13 cellular contexts compared by ENCODE assay signal in the genomic region with DNA sequence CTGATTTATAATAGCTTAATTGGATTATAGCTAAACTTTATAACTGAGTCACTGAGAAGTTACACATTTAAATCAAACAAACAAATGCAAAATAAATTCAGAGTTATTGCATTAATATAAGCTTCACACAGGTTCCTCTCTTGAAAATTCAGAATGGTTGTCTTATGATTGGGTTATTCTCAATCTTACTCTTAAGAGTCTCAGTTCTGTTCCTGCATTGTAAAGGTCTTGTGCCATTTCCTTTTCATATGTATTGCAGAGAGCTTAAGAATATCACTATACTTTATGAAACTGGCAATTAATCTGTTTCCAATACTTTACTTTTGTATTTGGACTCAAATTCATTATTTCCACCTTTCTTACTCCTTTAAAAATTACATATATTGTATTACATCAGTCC.
DNase-seq lines count a peak whose midpoint lies in the region; ATAC-seq and TF ChIP-seq lines count a peak whose summit lies in the region.
"Had no signal": no experiment of that assay in that cellular context is flagged by ENCODE, and none has a peak within 500 bp of the region (broad histone marks: within the 10 kb centered on the region; RNA-seq: fewer than 3 reads in every experiment).

No MANE protein-coding gene starts in this region.

- H3K4me3 Mint-ChIP-seq in osteocyte (ENCODE audit: unreplicated experiment) = no peak overlapping the region
- no peak overlapping the region for H3K4me3 Mint-ChIP-seq in activated T-cell treated with anti-CD3 and anti-CD28 coated beads, Interleukin-2, amount 50 U/mL, for 24 hours
- H3K4me3 Mint-ChIP-seq: CD4-positive, alpha-beta T cell had no signal

- H3K9me3 ChIP-seq in right lobe of liver = no peaks in the 10 kb centered on the region

- H3K36me3 ChIP-seq in right lobe of liver = no peaks in the 10 kb centered on the region

- DNase-seq in right lobe of liver (no peak), osteocyte (ENCODE audit: extremely low spot score, unreplicated experiment) (no peak)
- no peak for DNase-seq in stimulated activated naive CD8-positive, alpha-beta T cell treated with anti-CD3 and anti-CD28 coated beads, Interleukin-15, Interleukin-2, amounts not matched to agents 100 U/mL and 50 U/mL, for 24 hours
- DNase-seq in activated T-cell treated with anti-CD3 and anti-CD28 coated beads, Interleukin-2, amount 50 U/mL, for 24 hours = no peak
- DNase-seq: activated CD8-positive, alpha-beta memory T cell treated with anti-CD3 and anti-CD28 coated beads, Interleukin-2, amount 50 U/mL, for 4 hours; CD4-positive, alpha-beta T cell; NCI-H1417 treated with DMSO at 0.1 percent for 48 hours; NCI-H69 had no signal

- intact Hi-C loops in right lobe of liver (cut with DNase I) = no loop called here

- no peaks in the 10 kb centered on the region for H3K27me3 Mint-ChIP-seq in osteocyte (ENCODE audit: unreplicated experiment)
- no peaks in the 10 kb centered on the region for H3K27me3 Mint-ChIP-seq in activated T-cell treated with anti-CD3 and anti-CD28 coated beads, Interleukin-2, amount 50 U/mL, for 24 hours
- H3K27me3 Mint-ChIP-seq: CD4-positive, alpha-beta T cell had no signal

- H3K9me3 Mint-ChIP-seq in osteocyte (ENCODE audit: unreplicated experiment) = no peaks in the 10 kb centered on the region
- H3K9me3 Mint-ChIP-seq in activated T-cell treated with anti-CD3 and anti-CD28 coated beads, Interleukin-2, amount 50 U/mL, for 24 hours = peaks cover 5% of the 10 kb centered on the region
- H3K9me3 Mint-ChIP-seq: CD4-positive, alpha-beta T cell had no signal

- no peak for TF ChIP-seq POLR2A in right lobe of liver (IDR thresholded peaks at IDR 0.05)

- no peaks in the 10 kb centered on the region for H3K4me1 ChIP-seq in right lobe of liver

- no peak overlapping the region for H3K4me3 ChIP-seq in right lobe of liver
- H3K4me3 ChIP-seq: dorsolateral prefrontal cortex had no signal

- ATAC-seq in GM19351 (IDR thresholded peaks at IDR 0.05; ENCODE audit: unreplicated experiment) = peak; percentile 85
- ATAC-seq in HG02571 (IDR thresholded peaks at IDR 0.05; ENCODE audit: unreplicated experiment) = peak; percentile 81
- peak; percentile 70 for ATAC-seq in HG03135 (IDR thresholded peaks at IDR 0.05; ENCODE audit: unreplicated experiment)
- ATAC-seq in right lobe of liver = no peak
- ATAC-seq in stimulated activated naive CD8-positive, alpha-beta T cell treated with anti-CD3 and anti-CD28 coated beads, Interleukin-15, Interleukin-2, amounts not matched to agents 100 U/mL and 50 U/mL, for 24 hours = no peak
- ATAC-seq: Right ventricle myocardium inferior had no signal

- TF ChIP-seq CTCF in right lobe of liver (IDR thresholded peaks at IDR 0.05) = no peak
- no peak for TF ChIP-seq CTCF in osteocyte (IDR thresholded peaks at IDR 0.05)

- no peak overlapping the region for H3K27ac ChIP-seq in right lobe of liver

- H3K36me3 Mint-ChIP-seq in osteocyte (ENCODE audit: unreplicated experiment) = no peaks in the 10 kb centered on the region
- H3K36me3 Mint-ChIP-seq in activated T-cell treated with anti-CD3 and anti-CD28 coated beads, Interleukin-2, amount 50 U/mL, for 24 hours (ENCODE audit: low read depth) = no peaks in the 10 kb centered on the region

- H3K27ac Mint-ChIP-seq in osteocyte (ENCODE audit: unreplicated experiment) = no peak overlapping the region
- no peak overlapping the region for H3K27ac Mint-ChIP-seq in activated T-cell treated with anti-CD3 and anti-CD28 coated beads, Interleukin-2, amount 50 U/mL, for 24 hours
- H3K27ac Mint-ChIP-seq: CD4-positive, alpha-beta T cell had no signal

- no peaks in the 10 kb centered on the region for H3K27me3 ChIP-seq in right lobe of liver
- H3K27me3 ChIP-seq: dorsolateral prefrontal cortex had no signal

- no peaks in the 10 kb centered on the region for H3K4me1 Mint-ChIP-seq in osteocyte (ENCODE audit: unreplicated experiment)
- H3K4me1 Mint-ChIP-seq in activated T-cell treated with anti-CD3 and anti-CD28 coated beads, Interleukin-2, amount 50 U/mL, for 24 hours (ENCODE audit: low read depth) = no peaks in the 10 kb centered on the region

Comparison
In these comparisons a context has a peak if more than half of its experiments do, and no peak if none do; other contexts are left out.
1. ATAC-seq: peak in GM19351 (single experiment), HG02571 (single experiment) and HG03135 (single experiment); none in right lobe of liver (0 of 4) and stimulated activated naive CD8-positive, alpha-beta T cell treated with anti-CD3 and anti-CD28 coated beads, Interleukin-15, Interleukin-2, amounts not matched to agents 100 U/mL and 50 U/mL, for 24 hours (single experiment).